28 cellular contexts compared by ENCODE assay signal in genomic region chr22:50253941-50254340, GRCh38.
"Had no signal": no experiment of that assay in that cellular context is flagged by ENCODE, and none has a peak within 500 bp of the region (broad histone marks: within the 10 kb centered on the region; RNA-seq: fewer than 3 reads in every experiment).

No MANE protein-coding gene starts in this region.

- H3K4me3 Mint-ChIP-seq: immature natural killer cell; mesothelial cell of epicardium; naive B cell; natural killer cell; nephron progenitor cell; stimulated activated naive B cell treated with anti-CD40 and anti-IgM and Interleukin-4, amounts not matched to agents 10 μg/mL and 1 μg/mL and 100 μg/mL, for 72 hours had no signal

- H3K9me3 Mint-ChIP-seq: immature natural killer cell; mesothelial cell of epicardium; naive B cell; natural killer cell; nephron progenitor cell; stimulated activated naive B cell treated with anti-CD40 and anti-IgM and Interleukin-4, amounts not matched to agents 10 μg/mL and 1 μg/mL and 100 μg/mL, for 72 hours had no signal

- DNase-seq: hypothalamus; immature natural killer cell; left ventricle myocardium inferior; mesendoderm; naive B cell; natural killer cell; nephron progenitor cell; nucleus accumbens; pancreas; posterior cingulate gyrus; retina; right lobe of liver; stimulated activated CD4-positive, alpha-beta T cell treated with anti-CD3 and anti-CD28 coated beads, Interleukin-1b, Interleukin-23, amount 100 ng/mL, for 48 hours; stimulated activated CD4-positive, alpha-beta T cell treated with anti-CD3 and anti-CD28 coated beads, Interleukin-2, amount 100 ng/mL, for 48 hours; stimulated activated CD4-positive, alpha-beta T cell treated with anti-CD3 and anti-CD28 coated beads, Interleukin-4, amount 100 ng/mL, for 4 hours; stimulated activated CD8-positive, alpha-beta memory T cell treated with anti-CD3 and anti-CD28 coated beads, Interleukin-4, amount 100 ng/mL, for 48 hours; stimulated activated naive B cell treated with anti-CD40 and anti-IgM and Interleukin-4, amounts not matched to agents 10 μg/mL and 1 μg/mL and 100 μg/mL, for 72 hours; stimulated activated naive CD8-positive, alpha-beta T cell treated with anti-CD3 and anti-CD28 coated beads, Interleukin-15, Interleukin-2, amounts not matched to agents 100 U/mL and 50 U/mL, for 24 hours; stomach; testis; thyroid gland; transverse colon had no signal

- ATAC-seq: natural killer cell; pancreas; right lobe of liver; stimulated activated naive B cell treated with anti-CD40 and anti-IgM and Interleukin-4, amounts not matched to agents 10 μg/mL and 1 μg/mL and 100 μg/mL, for 72 hours; stimulated activated naive CD8-positive, alpha-beta T cell treated with anti-CD3 and anti-CD28 coated beads, Interleukin-15, Interleukin-2, amounts not matched to agents 100 U/mL and 50 U/mL, for 24 hours had no signal

- H3K27ac ChIP-seq: left ventricle myocardium inferior, pancreas, prostate gland, right lobe of liver, stomach, testis, thyroid gland, transverse colon, upper lobe of left lung, vagina had no signal

- H3K27me3 ChIP-seq: pancreas, right lobe of liver, testis, thyroid gland, upper lobe of left lung, vagina had no signal

- H3K36me3 ChIP-seq: left ventricle myocardium inferior, pancreas, prostate gland, right lobe of liver, thyroid gland, transverse colon, vagina had no signal

- H3K4me3 ChIP-seq: left ventricle myocardium inferior, lung, pancreas, prostate gland, right lobe of liver, smooth muscle cell, stomach, testis, thyroid gland, transverse colon, upper lobe of left lung, vagina had no signal

- H3K36me3 Mint-ChIP-seq: immature natural killer cell, mesothelial cell of epicardium, naive B cell, natural killer cell had no signal

- H3K9me3 ChIP-seq: left ventricle myocardium inferior, pancreas, prostate gland, right lobe of liver, stomach, testis, thyroid gland, transverse colon, upper lobe of left lung, vagina had no signal

- H3K27ac Mint-ChIP-seq: mesothelial cell of epicardium; natural killer cell; nephron progenitor cell; stimulated activated naive B cell treated with anti-CD40 and anti-IgM and Interleukin-4, amounts not matched to agents 10 μg/mL and 1 μg/mL and 100 μg/mL, for 72 hours had no signal
